In genomic region chr5:143044265-143044664, GRCh38 we compare ENCODE assay signal across 22 cellular contexts.
DNase-seq lines count a peak whose midpoint lies in the region; ATAC-seq and TF ChIP-seq lines count a peak whose summit lies in the region.
"Had no signal": no experiment of that assay in that cellular context is flagged by ENCODE, and none has a peak within 500 bp of the region (broad histone marks: within the 10 kb centered on the region; RNA-seq: fewer than 3 reads in every experiment).

No MANE protein-coding gene starts in this region.

- H3K36me3 Mint-ChIP-seq in MCF 10A (ENCODE audit: insufficient read depth, unreplicated experiment): no peaks in the 10 kb centered on the region
- no peaks in the 10 kb centered on the region for H3K36me3 Mint-ChIP-seq in stimulated activated naive B cell treated with anti-CD40 and anti-IgM and Interleukin-4, amounts not matched to agents 10 μg/mL and 1 μg/mL and 100 μg/mL, for 72 hours
- H3K36me3 Mint-ChIP-seq in activated T-cell treated with anti-CD3 and anti-CD28 coated beads, Interleukin-2, amount 50 U/mL, for 72 hours (ENCODE audit: insufficient read depth in 2 of 2): peaks cover 5 to 13% of the 10 kb centered on the region in 2 donors

- no peaks in the 10 kb centered on the region for H3K27me3 ChIP-seq in mammary epithelial cell (ENCODE audit: insufficient read depth, low read length)

- H2AFZ ChIP-seq in mammary epithelial cell (ENCODE audit: low read depth, low read length) (no peak overlapping the region), OCI-LY7 (ENCODE audit: low read length) (no peak overlapping the region)

- TF ChIP-seq CTCF in MCF 10A (IDR thresholded peaks at IDR 0.05; ENCODE audit: unreplicated experiment) (no peak), mammary epithelial cell (conservative IDR thresholded peaks at IDR 0.05 in 1 of 2, IDR thresholded peaks at IDR 0.05 in 1 of 2; ENCODE audit: extremely low read depth in 1 of 2, insufficient read depth in 1 of 2, low read depth in 1 of 2, low read length in 2 of 2) (no peak), OCI-LY7 (conservative IDR thresholded peaks at IDR 0.05; ENCODE audit: low read length) (no peak)

- no peak for DNase-seq in MCF 10A (ENCODE audit: unreplicated experiment)
- no peak for DNase-seq in mammary epithelial cell
- DNase-seq in medulla oblongata (ENCODE audit: extremely low spot score): peak; percentile 19
- no peak for DNase-seq in stimulated activated naive B cell treated with anti-CD40 and anti-IgM and Interleukin-4, amounts not matched to agents 10 μg/mL and 1 μg/mL and 100 μg/mL, for 72 hours
- DNase-seq in OCI-LY7 (ENCODE audit: low spot score): no peak
- DNase-seq in activated T-cell treated with anti-CD3 and anti-CD28 coated beads, Interleukin-2, amount 50 U/mL, for 72 hours: no peak
- DNase-seq: AML-193; C1 segment of cervical spinal cord; Calu3; CD8-positive, alpha-beta memory T cell; DMS53; GDM1; KBM-7; NCI-H1092 treated with DMSO at 0.1 percent for 48 hours; NCI-H1436 treated with DMSO at 0.1 percent for 48 hours; NCI-H1930; NCI-H2227 treated with DMSO at 0.1 percent for 48 hours; NCI-H510A; NK-92 treated with Interleukin-12 subunit alpha and Interleukin-12 subunit beta, amount 100 ng/mL, for 24 hours; Right ventricle myocardium superior had no signal

- H3K36me3 ChIP-seq in mammary epithelial cell (ENCODE audit: insufficient read depth, low read length): no peaks in the 10 kb centered on the region
- no peaks in the 10 kb centered on the region for H3K36me3 ChIP-seq in OCI-LY7 (ENCODE audit: insufficient read depth, low read length)

- intact Hi-C loops in MCF 10A (cut with micrococcal nuclease): no loop called here
- intact Hi-C loops in mammary epithelial cell (cut with micrococcal nuclease): no loop called here
- intact Hi-C loops in OCI-LY7 (cut with micrococcal nuclease; ENCODE audit: unreplicated experiment): no loop called here

- H3K9me3 ChIP-seq in mammary epithelial cell (replicated peaks; ENCODE audit: insufficient read depth, low read length) (no peaks in the 10 kb centered on the region), OCI-LY7 (ENCODE audit: low read length) (no peaks in the 10 kb centered on the region)

- H3K27ac ChIP-seq in mammary epithelial cell (ENCODE audit: insufficient read depth, low read depth, low read length) (no peak overlapping the region), OCI-LY7 (ENCODE audit: low read depth, low read length, poor library complexity, severe bottlenecking) (no peak overlapping the region)

- H3K4me3 ChIP-seq in mammary epithelial cell (replicated peaks in 1 of 3; ENCODE audit: insufficient read depth in 1 of 3, low read depth in 2 of 3, low read length in 3 of 3): no peak overlapping the region
- no peak overlapping the region for H3K4me3 ChIP-seq in OCI-LY7 (ENCODE audit: low read depth, low read length, poor library complexity, severe bottlenecking)

- H3K4me2 ChIP-seq in mammary epithelial cell (ENCODE audit: insufficient read depth, low read depth, low read length) (no peak overlapping the region), OCI-LY7 (ENCODE audit: low read length) (no peak overlapping the region)

- WGBS in mammary epithelial cell (ENCODE audit: low coverage, missing lambda C conversion rate): 100% methylated on average over 2 of the region's 4 CpGs

- H3K4me1 ChIP-seq in mammary epithelial cell (ENCODE audit: insufficient read depth, low read length) (peaks cover 6% of the 10 kb centered on the region), OCI-LY7 (ENCODE audit: insufficient read depth, low read length, poor library complexity, severe bottlenecking) (no peaks in the 10 kb centered on the region)

- dilution Hi-C loops in mammary epithelial cell (cut with HindIII; ENCODE audit: low sequenced_read_pairs): no loop called here

- no peak overlapping the region for H3K4me3 Mint-ChIP-seq in MCF 10A (ENCODE audit: unreplicated experiment)
- no peak overlapping the region for H3K4me3 Mint-ChIP-seq in stimulated activated naive B cell treated with anti-CD40 and anti-IgM and Interleukin-4, amounts not matched to agents 10 μg/mL and 1 μg/mL and 100 μg/mL, for 72 hours
- no peak overlapping the region for H3K4me3 Mint-ChIP-seq in activated T-cell treated with anti-CD3 and anti-CD28 coated beads, Interleukin-2, amount 50 U/mL, for 72 hours
- H3K4me3 Mint-ChIP-seq: CD8-positive, alpha-beta memory T cell had no signal

- no peaks in the 10 kb centered on the region for H3K9me3 Mint-ChIP-seq in MCF 10A (ENCODE audit: unreplicated experiment)
- H3K9me3 Mint-ChIP-seq in stimulated activated naive B cell treated with anti-CD40 and anti-IgM and Interleukin-4, amounts not matched to agents 10 μg/mL and 1 μg/mL and 100 μg/mL, for 72 hours: no peaks in the 10 kb centered on the region
- no peaks in the 10 kb centered on the region for H3K9me3 Mint-ChIP-seq in activated T-cell treated with anti-CD3 and anti-CD28 coated beads, Interleukin-2, amount 50 U/mL, for 72 hours
- H3K9me3 Mint-ChIP-seq: CD8-positive, alpha-beta memory T cell had no signal

- no peak overlapping the region for H3K9ac ChIP-seq in mammary epithelial cell (ENCODE audit: insufficient read depth, low read length)

- no peaks in the 10 kb centered on the region for H4K20me1 ChIP-seq in mammary epithelial cell (ENCODE audit: insufficient read depth, low read length)
- H4K20me1 ChIP-seq in OCI-LY7 (ENCODE audit: insufficient read depth, low read length): no peaks in the 10 kb centered on the region

- POLR2A ChIA-PET in MCF 10A (lab: Yijun Ruan, JAX): no interaction called here
- POLR2A ChIA-PET in OCI-LY7 (lab: Charles Lee): interaction anchor here (1.5 kb wide), 1 partner anchor 19 kb away, joined by 5 read pairs; no protein-coding TSS in a partner anchor

- no peaks in the 10 kb centered on the region for H3K27me3 Mint-ChIP-seq in MCF 10A (ENCODE audit: insufficient read depth, unreplicated experiment)
- H3K27me3 Mint-ChIP-seq in stimulated activated naive B cell treated with anti-CD40 and anti-IgM and Interleukin-4, amounts not matched to agents 10 μg/mL and 1 μg/mL and 100 μg/mL, for 72 hours: no peaks in the 10 kb centered on the region
- H3K27me3 Mint-ChIP-seq in activated T-cell treated with anti-CD3 and anti-CD28 coated beads, Interleukin-2, amount 50 U/mL, for 72 hours (ENCODE audit: low read depth): no peaks in the 10 kb centered on the region

- H3K79me2 ChIP-seq in mammary epithelial cell (ENCODE audit: insufficient read depth, low read length): no peaks in the 10 kb centered on the region
- H3K79me2 ChIP-seq in OCI-LY7 (ENCODE audit: insufficient read depth, low read depth, low read length): no peaks in the 10 kb centered on the region

- in situ Hi-C loops in mammary epithelial cell (cut with MboI; ENCODE audit: low sequenced_read_pairs in 2 of 2): no loop called here

- no TSS peak for BruUV-seq in MCF 10A (replicated peaks; lab: Mats Ljungman, UMichigan)
- BruUV-seq in mammary epithelial cell (replicated peaks; lab: Mats Ljungman, UMichigan): no TSS peak
- no TSS peak for BruUV-seq in OCI-LY7 (replicated peaks; lab: Mats Ljungman, UMichigan)

- peaks cover 15% of the 10 kb centered on the region for H3K4me1 Mint-ChIP-seq in MCF 10A (ENCODE audit: insufficient read depth, unreplicated experiment)
- peaks cover 2 to 5% of the 10 kb centered on the region in 2 donors for H3K4me1 Mint-ChIP-seq in stimulated activated naive B cell treated with anti-CD40 and anti-IgM and Interleukin-4, amounts not matched to agents 10 μg/mL and 1 μg/mL and 100 μg/mL, for 72 hours
- peaks cover 29% of the 10 kb centered on the region for H3K4me1 Mint-ChIP-seq in activated T-cell treated with anti-CD3 and anti-CD28 coated beads, Interleukin-2, amount 50 U/mL, for 72 hours (ENCODE audit: low read depth)

- CTCF ChIA-PET in MCF 10A (lab: Yijun Ruan, JAX) (interaction anchor here (0.6 kb wide), 2 partner anchors 43 to 156 kb away, joined by 3 read pairs; no protein-coding TSS in a partner anchor), mammary epithelial cell (lab: Charles Lee; ENCODE audit: low non-redundant PET) (no interaction called here), OCI-LY7 (lab: Charles Lee; ENCODE audit: unreplicated experiment) (no interaction called here)

- no peak for ATAC-seq in stimulated activated naive B cell treated with anti-CD40 and anti-IgM and Interleukin-4, amounts not matched to agents 10 μg/mL and 1 μg/mL and 100 μg/mL, for 72 hours (replicated peaks)
- no peak for ATAC-seq in HG03039 (IDR thresholded peaks at IDR 0.05; ENCODE audit: unreplicated experiment)
- ATAC-seq in activated T-cell treated with anti-CD3 and anti-CD28 coated beads, Interleukin-2, amount 50 U/mL, for 72 hours (replicated peaks in 1 of 2): no peak
- ATAC-seq: HCT116 had no signal

- no peaks in the 10 kb centered on the region for H3K9me2 ChIP-seq in OCI-LY7 (ENCODE audit: insufficient read depth, low read length)

- H3K27ac Mint-ChIP-seq in MCF 10A (ENCODE audit: low read depth, unreplicated experiment): peak overlapping the region; percentile 11
- H3K27ac Mint-ChIP-seq in stimulated activated naive B cell treated with anti-CD40 and anti-IgM and Interleukin-4, amounts not matched to agents 10 μg/mL and 1 μg/mL and 100 μg/mL, for 72 hours: peak overlapping the region; percentile 72
- H3K27ac Mint-ChIP-seq in activated T-cell treated with anti-CD3 and anti-CD28 coated beads, Interleukin-2, amount 50 U/mL, for 72 hours: no peak overlapping the region
